In genomic region chr12:13976880-13977279, GRCh38 we compare ENCODE assay signal across 17 cellular contexts. TPM values are rescaled to one million over a fixed set of nuclear protein-coding genes. Genes with fewer than 3 reads are reported as not detected.
"Had no signal": no experiment of that assay in that cellular context is flagged by ENCODE, and none has a peak within 500 bp of the region (broad histone marks: within the 10 kb centered on the region; RNA-seq: fewer than 3 reads in every experiment).

No MANE protein-coding gene starts in this region.

- H3K36me3 ChIP-seq: cardiac muscle cell, left ventricle myocardium inferior, spleen, upper lobe of right lung, WERI-Rb-1 had no signal

- H3K4me1 ChIP-seq: upper lobe of right lung had no signal

- ATAC-seq: stimulated activated naive B cell treated with anti-CD40 and anti-IgM and Interleukin-4, amounts not matched to agents 10 μg/mL and 1 μg/mL and 100 μg/mL, for 72 hours; upper lobe of right lung had no signal

- H3K4me3 ChIP-seq: cardiac muscle cell, left ventricle myocardium inferior, spleen, upper lobe of right lung had no signal

- DNase-seq: activated CD4-positive, alpha-beta T cell treated with anti-CD3 and anti-CD28 coated beads for 1 hour; effector memory CD4-positive, alpha-beta T cell; foreskin fibroblast; glutamatergic neuron; hypothalamus; left ventricle myocardium inferior; mammary epithelial cell; midbrain; occipital lobe; posterior cingulate gyrus; spleen; stimulated activated naive B cell treated with anti-CD40 and anti-IgM and Interleukin-4, amounts not matched to agents 10 μg/mL and 1 μg/mL and 100 μg/mL, for 72 hours; upper lobe of right lung; WERI-Rb-1 had no signal

- H3K27ac ChIP-seq: cardiac muscle cell, left ventricle myocardium inferior, spleen, upper lobe of right lung, WERI-Rb-1 had no signal

- H3K9me3 ChIP-seq: left ventricle myocardium inferior, spleen, upper lobe of right lung had no signal

RNA-seq across cellular contexts. Expression of gene GRIN2B, which starts 4.5 kb away (rescaled TPM):
- total RNA-seq: activated CD8-positive, alpha-beta memory T cell treated with anti-CD3 and anti-CD28 coated beads for 36 hours; chondrocyte had no signal
- polyA plus RNA-seq: cardiac muscle cell, mammary epithelial cell had no signal
